12 cellular contexts compared by ENCODE assay signal in genomic region chr20:6644818-6645620, GRCh38.
"Had no signal": no experiment of that assay in that cellular context is flagged by ENCODE, and none has a peak within 500 bp of the region (broad histone marks: within the 10 kb centered on the region; RNA-seq: fewer than 3 reads in every experiment).

No MANE protein-coding gene starts in this region.

- H3K9me3 Mint-ChIP-seq: activated CD4-positive, alpha-beta T cell treated with anti-CD3 and anti-CD28 coated beads, Interleukin-2, amount 10 ng/mL, durations not matched to agents 24 days and 14 days had no signal

- H3K4me3 Mint-ChIP-seq: activated CD4-positive, alpha-beta T cell treated with anti-CD3 and anti-CD28 coated beads, Interleukin-2, amount 10 ng/mL, durations not matched to agents 24 days and 14 days; activated naive CD4-positive, alpha-beta T cell treated with anti-CD3 and anti-CD28 coated beads, Interleukin-2, amount 50 U/mL, for 24 hours; nephron had no signal

- H3K36me3 ChIP-seq: heart left ventricle, left ventricle myocardium inferior, stomach, thoracic aorta had no signal

- H3K4me1 Mint-ChIP-seq: activated CD4-positive, alpha-beta T cell treated with anti-CD3 and anti-CD28 coated beads, Interleukin-2, amount 10 ng/mL, durations not matched to agents 24 days and 14 days; activated naive CD4-positive, alpha-beta T cell treated with anti-CD3 and anti-CD28 coated beads, Interleukin-2, amount 50 U/mL, for 24 hours; nephron had no signal

- H3K27me3 Mint-ChIP-seq: activated CD4-positive, alpha-beta T cell treated with anti-CD3 and anti-CD28 coated beads, Interleukin-2, amount 10 ng/mL, durations not matched to agents 24 days and 14 days; activated naive CD4-positive, alpha-beta T cell treated with anti-CD3 and anti-CD28 coated beads, Interleukin-2, amount 50 U/mL, for 24 hours had no signal

- H3K27ac Mint-ChIP-seq: activated CD4-positive, alpha-beta T cell treated with anti-CD3 and anti-CD28 coated beads, Interleukin-2, amount 10 ng/mL, durations not matched to agents 24 days and 14 days; activated naive CD4-positive, alpha-beta T cell treated with anti-CD3 and anti-CD28 coated beads, Interleukin-2, amount 50 U/mL, for 24 hours; nephron had no signal

- DNase-seq: activated CD4-positive, alpha-beta T cell treated with anti-CD3 and anti-CD28 coated beads, Interleukin-2, amount 10 ng/mL, durations not matched to agents 24 days and 14 days; caudate nucleus; effector CD4-positive, alpha-beta T cell; heart left ventricle; left ventricle myocardium inferior; mesenchymal stem cell; stimulated activated CD4-positive, alpha-beta T cell treated with anti-CD3 and anti-CD28 coated beads, Interleukin-4, amount 100 ng/mL, for 1 hour; stomach had no signal

- H3K36me3 Mint-ChIP-seq: activated naive CD4-positive, alpha-beta T cell treated with anti-CD3 and anti-CD28 coated beads, Interleukin-2, amount 50 U/mL, for 24 hours had no signal

- ATAC-seq: heart left ventricle had no signal

- H3K27ac ChIP-seq: coronary artery, heart left ventricle, left ventricle myocardium inferior, stomach, thoracic aorta had no signal

- H3K9me3 ChIP-seq: heart left ventricle, left ventricle myocardium inferior, stomach, thoracic aorta had no signal

- H3K4me1 ChIP-seq: heart left ventricle, left ventricle myocardium inferior, stomach had no signal

- H3K27me3 ChIP-seq: heart left ventricle, stomach had no signal

- H3K4me3 ChIP-seq: coronary artery, heart left ventricle, left ventricle myocardium inferior, stomach, thoracic aorta had no signal
